Comparison of ENCODE assay signal across 34 cellular contexts in the genomic region with DNA sequence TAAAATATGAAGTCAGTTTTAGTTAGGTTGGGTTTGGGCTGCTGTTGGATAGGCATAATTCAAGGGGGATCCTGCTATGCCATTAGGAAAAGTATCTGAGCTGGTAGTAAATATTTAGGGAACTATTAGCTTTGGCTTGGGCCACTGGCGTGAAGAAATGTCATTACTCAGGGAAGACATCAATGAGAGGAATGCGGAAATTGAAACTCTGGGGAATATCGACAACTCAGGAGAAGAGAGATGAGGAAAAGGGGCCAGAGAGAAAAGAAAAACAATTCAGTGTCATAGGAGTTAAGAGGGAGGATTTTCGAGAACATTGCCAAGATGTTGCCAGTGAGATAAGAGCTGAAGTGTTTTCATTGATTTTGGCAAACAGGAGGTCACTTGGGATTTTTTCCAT.
"Had no signal": no experiment of that assay in that cellular context is flagged by ENCODE, and none has a peak within 500 bp of the region (broad histone marks: within the 10 kb centered on the region; RNA-seq: fewer than 3 reads in every experiment).

No MANE protein-coding gene starts in this region.

- H3K4me3 ChIP-seq: MG63 had no signal

- H3K27ac ChIP-seq: KMS-11 had no signal

- H3K27me3 ChIP-seq: MG63 had no signal

- DNase-seq: Karpas-422, Kasumi-1, MG63, MM.1S, MV-4-11, NCI-H1048, NCI-H1092, NCI-H1092 treated with DMSO at 0.1 percent for 48 hours, NCI-H1105, NCI-H1105 treated with DMSO at 0.1 percent for 48 hours, NCI-H1417, NCI-H1417 treated with DMSO at 0.1 percent for 48 hours, NCI-H1436, NCI-H1436 treated with DMSO at 0.1 percent for 48 hours, NCI-H146, NCI-H1694, NCI-H1694 treated with DMSO at 0.1 percent for 48 hours, NCI-H187, NCI-H187 treated with DMSO at 0.1 percent for 48 hours, NCI-H1930, NCI-H2029, NCI-H2029 treated with DMSO at 0.1 percent for 48 hours, NCI-H2081, NCI-H2081 treated with DMSO at 0.1 percent for 48 hours, NCI-H2107, NCI-H2171, NCI-H2171 treated with DMSO at 0.1 percent for 48 hours, NCI-H2227 treated with DMSO at 0.1 percent for 48 hours, NCI-H226, NCI-H345, NCI-H446, NCI-H446 treated with DMSO at 0.1 percent for 48 hours, NCI-H510A had no signal

- H3K36me3 ChIP-seq: MG63 had no signal
